Comparison of ENCODE assay signal across 9 cellular contexts in genomic region chr2:47300609-47301276, GRCh38.
A peak's percentile ranks its signal among the peaks of the same experiment; 100 is the strongest.
DNase-seq lines count a peak whose midpoint lies in the region; ATAC-seq and TF ChIP-seq lines count a peak whose summit lies in the region.
"Had no signal": no experiment of that assay in that cellular context is flagged by ENCODE, and none has a peak within 500 bp of the region (broad histone marks: within the 10 kb centered on the region; RNA-seq: fewer than 3 reads in every experiment).

No MANE protein-coding gene starts in this region.

- H3K27me3 Mint-ChIP-seq in T-helper 2 cell treated with Interferon-gamma antibody and Interleukin-4, amounts not matched to agents 5 μg/mL and 100 μg/mL, for 36 hours (ENCODE audit: low read depth): peaks cover 46% of the 10 kb centered on the region

- no peaks in the 10 kb centered on the region for H3K79me2 ChIP-seq in KMS-11 (ENCODE audit: insufficient read depth, low read depth)

- ATAC-seq in GM18498 (IDR thresholded peaks at IDR 0.05; ENCODE audit: unreplicated experiment) (peak; percentile 77), GM21717 (IDR thresholded peaks at IDR 0.05; ENCODE audit: unreplicated experiment) (peak; percentile 71), left lung (peak; percentile 74)

- no peak for DNase-seq in left lung
- no peak for DNase-seq in ecto neural progenitor cell (ENCODE audit: low spot score)
- DNase-seq in NCI-H1092 (lab: John Stamatoyannopoulos, UW): no peak
- DNase-seq in stimulated activated naive CD4-positive, alpha-beta T cell treated with Interleukin-2 at 50 U/mL for 16 hours (lab: John Stamatoyannopoulos, UW): no peak
- DNase-seq in T-helper 2 cell treated with Interferon-gamma antibody and Interleukin-4, amounts not matched to agents 5 μg/mL and 100 μg/mL, for 36 hours (ENCODE audit: low spot score): no peak
- DNase-seq: NCI-H510A had no signal

- no peak overlapping the region for H3K4me3 Mint-ChIP-seq in T-helper 2 cell treated with Interferon-gamma antibody and Interleukin-4, amounts not matched to agents 5 μg/mL and 100 μg/mL, for 36 hours

- no peaks in the 10 kb centered on the region for H3K36me3 Mint-ChIP-seq in T-helper 2 cell treated with Interferon-gamma antibody and Interleukin-4, amounts not matched to agents 5 μg/mL and 100 μg/mL, for 36 hours (ENCODE audit: low read depth)

- H3K36me3 ChIP-seq in KMS-11 (ENCODE audit: insufficient read depth) (no peaks in the 10 kb centered on the region), left lung (no peaks in the 10 kb centered on the region)

- H3K9ac ChIP-seq in KMS-11: peak overlapping the region; percentile 15; the same call in 1 of the 2 replicates

- intact Hi-C loops in left lung (cut with DNase I): no loop called here

- H3K4me1 ChIP-seq in KMS-11 (ENCODE audit: low read depth, poor library complexity, severe bottlenecking) (peaks cover 70% of the 10 kb centered on the region), left lung (peaks cover 0 to 54% of the 10 kb centered on the region in 2 donors)

- no peaks in the 10 kb centered on the region for H3K9me3 ChIP-seq in left lung

- peak overlapping the region; percentile 36 for H3K4me2 ChIP-seq in KMS-11

- H3K9me3 Mint-ChIP-seq in T-helper 2 cell treated with Interferon-gamma antibody and Interleukin-4, amounts not matched to agents 5 μg/mL and 100 μg/mL, for 36 hours: no peaks in the 10 kb centered on the region

- H2AFZ ChIP-seq in KMS-11 (ENCODE audit: low read depth): 0 out of 2 replicates have a peak overlapping the region, but pooled peaks have one; percentile 4

- H3K27ac ChIP-seq in KMS-11 (peak overlapping the region; percentile 78), left lung (peak overlapping the region in 1 of 2 donors; percentile 89)

- H3K4me1 Mint-ChIP-seq in T-helper 2 cell treated with Interferon-gamma antibody and Interleukin-4, amounts not matched to agents 5 μg/mL and 100 μg/mL, for 36 hours (ENCODE audit: low read depth): peaks cover 5% of the 10 kb centered on the region

- no peaks in the 10 kb centered on the region for H3K27me3 ChIP-seq in KMS-11 (ENCODE audit: insufficient read depth, low read depth)
- H3K27me3 ChIP-seq in left lung: no peaks in the 10 kb centered on the region

- H3K4me3 ChIP-seq in KMS-11 (IDR thresholded peaks at IDR 0.05; ENCODE audit: insufficient read depth, low read depth, low read length): no peak overlapping the region
- H3K4me3 ChIP-seq in left lung: no peak overlapping the region

- H4K20me1 ChIP-seq in KMS-11 (ENCODE audit: insufficient read depth): no peaks in the 10 kb centered on the region

- no peak for TF ChIP-seq CTCF in KMS-11 (conservative IDR thresholded peaks at IDR 0.05; ENCODE audit: low read depth, low read length)
- TF ChIP-seq CTCF in left lung (IDR thresholded peaks at IDR 0.05): no peak

- H3K27ac Mint-ChIP-seq in T-helper 2 cell treated with Interferon-gamma antibody and Interleukin-4, amounts not matched to agents 5 μg/mL and 100 μg/mL, for 36 hours: no peak overlapping the region
